6 cellular contexts compared by ENCODE assay signal in the genomic region with DNA sequence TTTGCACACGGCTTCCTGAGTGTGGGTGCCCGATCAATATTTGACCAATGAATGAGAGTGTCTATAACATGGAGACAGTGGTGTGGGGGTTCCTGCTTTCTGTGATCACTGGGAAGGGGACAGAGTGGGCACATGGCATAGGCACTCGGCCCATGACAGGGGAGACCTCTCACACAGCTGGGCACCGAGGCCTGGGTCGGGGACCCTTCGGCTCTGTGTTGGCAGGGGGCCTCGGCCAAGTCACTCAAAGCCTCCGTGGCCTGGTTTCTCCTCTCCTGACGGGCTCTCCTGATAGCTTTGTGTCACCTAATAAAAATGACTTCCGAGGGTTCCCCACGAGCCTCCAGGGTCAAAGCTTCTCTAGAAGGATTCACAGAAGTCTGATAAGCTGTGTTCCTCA. TPM values are rescaled to one million over a fixed set of nuclear protein-coding genes. Genes with fewer than 3 reads are reported as not detected.
"Had no signal": no experiment of that assay in that cellular context is flagged by ENCODE, and none has a peak within 500 bp of the region (broad histone marks: within the 10 kb centered on the region; RNA-seq: fewer than 3 reads in every experiment).

No MANE protein-coding gene starts in this region.

- H3K36me3 Mint-ChIP-seq: IgD-negative memory B cell had no signal

- H2AFZ ChIP-seq: GM23248 had no signal

- H3K4me3 ChIP-seq: GM23248 had no signal

- H3K4me1 Mint-ChIP-seq: H9, IgD-negative memory B cell had no signal

- DNase-seq: GM23248, H9, HCEC 1CT had no signal

- H3K4me3 Mint-ChIP-seq: H9, IgD-negative memory B cell had no signal

- H3K9me3 Mint-ChIP-seq: H9 had no signal

- H3K27ac Mint-ChIP-seq: H9, IgD-negative memory B cell had no signal

- H3K9ac ChIP-seq: GM23248 had no signal

- H3K27ac ChIP-seq: GM23248 had no signal

RNA-seq across cellular contexts. Expression of gene PSAPL1, which starts 43.9 kb away (rescaled TPM):
- total RNA-seq: GM23248, H1, HT-29 had no signal
- polyA plus RNA-seq: GM23248, IgD-negative memory B cell had no signal
